In the genomic region with DNA sequence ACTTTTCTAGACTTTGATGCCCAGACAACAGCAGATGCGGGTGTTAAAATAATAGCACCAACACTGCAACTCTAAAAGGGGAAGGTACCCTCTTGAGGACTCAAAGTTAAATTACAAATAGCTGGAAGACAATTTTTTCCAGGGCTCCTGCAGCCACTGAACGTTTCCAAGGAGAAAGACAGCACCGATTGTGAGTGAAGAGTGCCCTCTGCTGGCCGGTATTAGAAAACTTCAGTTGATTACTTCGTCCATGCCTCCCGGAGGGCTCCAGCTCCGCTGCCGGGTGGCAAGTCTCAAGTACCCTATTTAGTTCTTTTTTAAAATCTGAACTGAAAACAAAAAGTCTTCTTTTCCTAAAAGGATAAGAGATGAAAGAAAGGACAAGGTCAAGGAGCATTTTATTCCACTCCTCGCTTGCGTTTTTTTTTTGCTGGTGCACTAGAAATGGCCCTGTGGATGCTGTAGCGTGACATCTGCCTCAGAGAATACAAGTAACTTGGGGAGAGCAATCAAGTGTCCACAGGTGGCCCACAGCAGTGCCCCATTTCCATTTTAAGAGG, we compare ENCODE assay signal across 8 cellular contexts.
DNase-seq lines count a peak whose midpoint lies in the region; ATAC-seq and TF ChIP-seq lines count a peak whose summit lies in the region.

No MANE protein-coding gene starts in this region.

- H3K27me3 ChIP-seq in right cardiac atrium (ENCODE audit: control insufficient read depth, insufficient read depth) = no peaks in the 10 kb centered on the region

- peaks cover 20% of the 10 kb centered on the region for H3K4me1 Mint-ChIP-seq in T-helper 2 cell treated with Interferon-gamma antibody and Interleukin-4, amounts not matched to agents 5 μg/mL and 100 μg/mL, for 36 hours (ENCODE audit: low read depth)

- no peak overlapping the region for H3K4me3 ChIP-seq in GM12875 (ENCODE audit: low read depth, low read length)
- H3K4me3 ChIP-seq in right cardiac atrium (ENCODE audit: low read length) = no peak overlapping the region
- H3K4me3 ChIP-seq in retinal pigment epithelial cell (ENCODE audit: low read length) = no peak overlapping the region

- no peak overlapping the region for H3K4me3 Mint-ChIP-seq in T-helper 2 cell treated with Interferon-gamma antibody and Interleukin-4, amounts not matched to agents 5 μg/mL and 100 μg/mL, for 36 hours

- DNase-seq in NCI-H146 (lab: John Stamatoyannopoulos, UW) = peak; percentile 58
- DNase-seq in T-helper 2 cell treated with Interferon-gamma antibody and Interleukin-4, amounts not matched to agents 5 μg/mL and 100 μg/mL, for 36 hours (ENCODE audit: low spot score) = peak; percentile 53
- DNase-seq in amniotic stem cell (lab: John Stamatoyannopoulos, UW) = peak; percentile 68
- DNase-seq in right cardiac atrium = peak; percentile 82 to 83 (median 82)
- DNase-seq in retinal pigment epithelial cell (ENCODE audit: low read depth) = peak; percentile 63

- TF ChIP-seq CTCF in GM12875 (IDR thresholded peaks at IDR 0.05; ENCODE audit: borderline replicate concordance, insufficient read depth, low read depth, low read length) = peak; percentile 60
- peak; percentile 62 for TF ChIP-seq CTCF in retinal pigment epithelial cell (conservative IDR thresholded peaks at IDR 0.05; ENCODE audit: low read depth, low read length)

- H3K9me3 Mint-ChIP-seq in T-helper 2 cell treated with Interferon-gamma antibody and Interleukin-4, amounts not matched to agents 5 μg/mL and 100 μg/mL, for 36 hours = no peaks in the 10 kb centered on the region

- no peak overlapping the region for H3K27ac Mint-ChIP-seq in T-helper 2 cell treated with Interferon-gamma antibody and Interleukin-4, amounts not matched to agents 5 μg/mL and 100 μg/mL, for 36 hours

- H3K36me3 Mint-ChIP-seq in T-helper 2 cell treated with Interferon-gamma antibody and Interleukin-4, amounts not matched to agents 5 μg/mL and 100 μg/mL, for 36 hours (ENCODE audit: low read depth) = no peaks in the 10 kb centered on the region

- peaks cover 5% of the 10 kb centered on the region for H3K4me1 ChIP-seq in right cardiac atrium (ENCODE audit: control insufficient read depth, insufficient read depth, low read length)

- H3K27me3 Mint-ChIP-seq in T-helper 2 cell treated with Interferon-gamma antibody and Interleukin-4, amounts not matched to agents 5 μg/mL and 100 μg/mL, for 36 hours (ENCODE audit: low read depth) = peaks cover 23% of the 10 kb centered on the region

- H3K27ac ChIP-seq in right cardiac atrium (ENCODE audit: low read length) = no peak overlapping the region

- ATAC-seq in right cardiac atrium (peak; percentile 83), HG03521 (IDR thresholded peaks at IDR 0.05; ENCODE audit: unreplicated experiment) (no peak), GM18858 (IDR thresholded peaks at IDR 0.05; ENCODE audit: unreplicated experiment) (no peak)

- intact Hi-C loops in right cardiac atrium (cut with DNase I) = loop anchor here (2.0 to 10.0 kb wide), 6 partner anchors 64 to 287 kb away; partner anchors contain the start of gene ARHGEF3 (in 3 of the 4)

- no peaks in the 10 kb centered on the region for H3K9me3 ChIP-seq in right cardiac atrium (ENCODE audit: control insufficient read depth, low read length)

- WGBS in right cardiac atrium = 13% methylated on average over 11 of the region's 11 CpGs

Comparison
In these comparisons a context has a peak if more than half of its experiments do, and no peak if none do; other contexts are left out.
1. ATAC-seq: peak in right cardiac atrium (2 of 2); none in HG03521 (single experiment) and GM18858 (single experiment).
2. Peak in every context shown above with its lines, with median percentiles within 50 percentile points of each other: DNase-seq.